ENCODE assay signal across 9 cellular contexts in the genomic region with DNA sequence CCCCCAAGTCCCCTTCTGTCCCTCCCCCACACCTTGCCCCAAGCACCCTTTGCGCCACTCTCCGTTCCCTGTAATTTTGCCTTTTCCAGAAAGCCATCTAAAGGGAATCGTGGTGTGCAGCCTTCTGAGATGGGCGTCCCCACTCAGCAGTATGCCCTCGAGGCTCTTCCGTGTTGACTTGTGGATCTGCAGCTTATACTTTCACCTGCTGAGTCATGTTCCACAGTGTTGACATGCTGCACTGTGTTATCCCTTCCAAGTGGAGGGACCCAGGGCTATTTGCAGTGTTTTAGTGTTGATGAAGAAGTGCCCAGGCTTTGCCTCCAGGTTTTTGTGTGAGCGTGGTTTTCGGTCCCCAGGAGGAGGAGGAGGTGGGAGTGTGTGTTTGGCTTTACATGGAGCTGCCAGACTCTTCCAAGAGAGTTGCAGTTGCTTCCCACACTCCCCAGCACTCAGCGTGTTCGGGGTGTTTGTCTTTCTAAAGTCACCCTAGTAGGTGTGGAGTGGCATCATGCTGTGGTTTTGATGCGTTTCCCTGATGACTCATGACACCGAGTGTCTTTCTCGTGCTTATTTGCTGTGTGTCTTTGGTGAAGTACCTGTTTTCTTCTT. TPM values are rescaled to one million over a fixed set of nuclear protein-coding genes. Genes with fewer than 3 reads are reported as not detected.
DNase-seq lines count a peak whose midpoint lies in the region; ATAC-seq, FAIRE-seq and TF ChIP-seq lines count a peak whose summit lies in the region.
"Had no signal": no experiment of that assay in that cellular context is flagged by ENCODE, and none has a peak within 500 bp of the region (broad histone marks: within the 10 kb centered on the region; RNA-seq: fewer than 3 reads in every experiment).

No MANE protein-coding gene starts in this region.

- in situ Hi-C loops in T47D (cut with HindIII; ENCODE audit: low pct_unique_long_range_greater_than_20kb, low sequenced_read_pairs): no loop called here

- 68 to 88% (median 76%) methylated on average over 13 of the region's 13 CpGs for WGBS in small intestine, 3 donors

- peaks cover 9% of the 10 kb centered on the region for H3K36me3 Mint-ChIP-seq in T-helper 17 cell (ENCODE audit: low read depth)

- H3K27ac Mint-ChIP-seq in T-helper 17 cell: peak overlapping the region; percentile 78

- FAIRE-seq in GM12892 (lab: Jason Lieb, UNC) (peak; percentile 24), small intestine (lab: Jason Lieb, UNC) (no peak)

- no peaks in the 10 kb centered on the region for H3K27me3 ChIP-seq in small intestine (ENCODE audit: control insufficient read depth in 2 of 2, insufficient read depth in 2 of 2, low read length in 2 of 2)

- no peak overlapping the region for H3K4me3 ChIP-seq in small intestine (ENCODE audit: low read depth in 1 of 2, low read length in 2 of 2)
- H3K4me3 ChIP-seq: skin epidermis had no signal

- TF ChIP-seq POLR2A in GM12892 (IDR thresholded peaks at IDR 0.05; ENCODE audit: low read depth, low read length): no peak

- ATAC-seq in T-helper 17 cell (peak; percentile 70), GM18861 (IDR thresholded peaks at IDR 0.05; ENCODE audit: unreplicated experiment) (no peak)

- no peaks in the 10 kb centered on the region for H3K9me3 ChIP-seq in T-helper 17 cell (ENCODE audit: control insufficient read depth, low read length, poor library complexity, severe bottlenecking)
- H3K9me3 ChIP-seq in small intestine (ENCODE audit: control insufficient read depth, low read depth): no peaks in the 10 kb centered on the region

- H3K27ac ChIP-seq in small intestine (ENCODE audit: low read depth in 1 of 2, low read length in 1 of 2): no peak overlapping the region

- peaks cover 14 to 15% of the 10 kb centered on the region in 2 donors for H3K36me3 ChIP-seq in small intestine (ENCODE audit: control insufficient read depth in 2 of 2, insufficient read depth in 2 of 2, low read length in 2 of 2)

- no peak overlapping the region for H3K4me3 Mint-ChIP-seq in T-helper 17 cell

- H3K27me3 Mint-ChIP-seq in T-helper 17 cell: no peaks in the 10 kb centered on the region

- H3K4me1 ChIP-seq in small intestine (ENCODE audit: control insufficient read depth in 2 of 2, insufficient read depth in 1 of 2, low read depth in 1 of 2, low read length in 1 of 2): no peaks in the 10 kb centered on the region

- peaks cover 24% of the 10 kb centered on the region for H3K4me1 Mint-ChIP-seq in T-helper 17 cell

- no peak for DNase-seq in GM12892 (ENCODE audit: insufficient read length)
- no peak for DNase-seq in T-helper 17 cell
- peak; percentile 91 to 97 for DNase-seq in T47D (ENCODE audit: low read depth in 1 of 2, low spot score in 1 of 2)
- peak; percentile 17 to 20 for DNase-seq in stimulated activated CD4-positive, alpha-beta T cell treated with anti-CD3 and anti-CD28 coated beads, Interleukin-2, amount 100 ng/mL, for 48 hours
- DNase-seq in NCI-H187 treated with DMSO at 0.1 percent for 48 hours (lab: John Stamatoyannopoulos, UW): no peak
- no peak for DNase-seq in small intestine
- DNase-seq in epidermal melanocyte (ENCODE audit: insufficient read length, low spot score): no peak

RNA-seq across cellular contexts. Expression of gene JPT2, which starts 32.1 kb away (rescaled TPM):
- polyA plus RNA-seq in GM12892 (2012; ENCODE audit: missing spikeins): 38.6 TPM
- 10 to 100 TPM; 11.6 to 14.4 TPM for total RNA-seq in T-helper 17 cell
- 10 to 100 TPM; 17.0 to 51.7 (median 20.8) TPM for polyA plus RNA-seq in small intestine

RNA-seq across cellular contexts. Expression of gene CRAMP1, which starts 33.9 kb away (rescaled TPM):
- 4.4 TPM for polyA plus RNA-seq in GM12892 (2012; ENCODE audit: missing spikeins)
- 10 to 100 TPM; 22.8 to 28.6 TPM for total RNA-seq in T-helper 17 cell
- 1 to 10 TPM; 2.4 to 9.9 (median 6.7) TPM for polyA plus RNA-seq in small intestine

RNA-seq across cellular contexts. Expression of gene IFT140, which starts 34.1 kb away (rescaled TPM):
- polyA plus RNA-seq in GM12892 (2012; ENCODE audit: missing spikeins): 5.3 TPM
- total RNA-seq in T-helper 17 cell: 1 to 10 TPM; 5.5 to 7.9 TPM
- polyA plus RNA-seq in small intestine: 1 to 10 TPM; 2.2 to 6.7 (median 2.9) TPM

RNA-seq across cellular contexts. Expression of gene MAPK8IP3, which starts 60.0 kb away (rescaled TPM):
- 34.2 TPM for polyA plus RNA-seq in GM12892 (2012; ENCODE audit: missing spikeins)
- total RNA-seq in T-helper 17 cell: 100 to 1,000 TPM; 221 to 247 TPM
- 10 to 100 TPM; 26.2 to 41.4 (median 37.8) TPM for polyA plus RNA-seq in small intestine

Comparison
In these comparisons a context has a peak if more than half of its experiments do, and no peak if none do; other contexts are left out.
1. DNase-seq: peak in T47D (2 of 2) and stimulated activated CD4-positive, alpha-beta T cell treated with anti-CD3 and anti-CD28 coated beads, Interleukin-2, amount 100 ng/mL, for 48 hours (2 of 2); none in GM12892 (single experiment), T-helper 17 cell (0 of 3), NCI-H187 treated with DMSO at 0.1 percent for 48 hours (single experiment), small intestine (single experiment) and epidermal melanocyte (single experiment).